Comparison of ENCODE assay signal across 6 cellular contexts in the genomic region with DNA sequence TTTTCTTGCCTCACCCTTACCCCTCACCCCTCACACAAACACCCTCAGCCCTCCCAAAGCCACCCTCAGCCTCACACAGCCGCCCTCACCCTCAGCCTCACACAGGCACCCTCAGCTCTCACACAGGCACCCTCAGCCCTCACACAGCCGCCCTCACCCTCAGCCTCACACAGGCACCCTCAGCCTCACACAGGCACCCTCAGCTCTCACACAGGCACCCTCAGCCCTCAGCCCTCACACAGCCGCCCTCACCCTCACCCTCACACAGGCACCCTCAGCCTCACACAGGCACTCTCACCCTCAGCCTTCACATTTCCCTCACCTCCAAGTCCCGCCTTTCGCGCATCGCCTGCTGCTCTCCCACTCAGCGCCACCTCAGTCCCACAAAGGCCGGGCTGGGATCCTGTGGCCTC. TPM values are rescaled to one million over a fixed set of nuclear protein-coding genes. Genes with fewer than 3 reads are reported as not detected.
A peak's percentile ranks its signal among the peaks of the same experiment; 100 is the strongest.
DNase-seq lines count a peak whose midpoint lies in the region; ATAC-seq and TF ChIP-seq lines count a peak whose summit lies in the region.

No MANE protein-coding gene starts in this region.

- H3K4me3 ChIP-seq in HFF-Myc (replicated peaks; ENCODE audit: low read depth, low read length) (peak overlapping the region; percentile 78), coronary artery (peak overlapping the region; percentile 87), trophoblast cell (ENCODE audit: low read depth, low read length) (peak overlapping the region; percentile 92)

- H3K4ac ChIP-seq in trophoblast cell (ENCODE audit: low read depth, low read length) = peak overlapping the region; percentile 47

- H2BK12ac ChIP-seq in trophoblast cell (ENCODE audit: low read length) = no peak overlapping the region

- peak overlapping the region; percentile 88 for H2AFZ ChIP-seq in trophoblast cell (ENCODE audit: insufficient read depth, low read length, poor library complexity)

- H3K79me1 ChIP-seq in trophoblast cell (ENCODE audit: low read length) = peaks cover 5% of the 10 kb centered on the region

- TF ChIP-seq CTCF in HFF-Myc (IDR thresholded peaks at IDR 0.05; ENCODE audit: low read depth, low read length, missing control alignments) = no peak
- TF ChIP-seq CTCF in coronary artery (IDR thresholded peaks at IDR 0.05) = no peak

- peaks cover 0 to 9% of the 10 kb centered on the region in 2 experiments for H3K4me1 ChIP-seq in trophoblast cell (ENCODE audit: control insufficient read depth in 1 of 2, insufficient read depth in 2 of 2, low read length in 2 of 2)

- H3K9me3 ChIP-seq in trophoblast cell (ENCODE audit: insufficient read depth, low read depth, low read length) = peaks cover 2% of the 10 kb centered on the region

- peak overlapping the region; percentile 61 for H4K91ac ChIP-seq in trophoblast cell (ENCODE audit: low read depth, low read length)

- H3K27ac ChIP-seq in coronary artery = peak overlapping the region; percentile 85 to 98
- no peak overlapping the region for H3K27ac ChIP-seq in trophoblast cell (ENCODE audit: low read depth, low read length)

- no CpG with 5 or more reads among the region's 9 CpGs for WGBS in trophoblast cell (ENCODE audit: extremely low coverage, insufficient coverage, insufficient read length)

- H3K18ac ChIP-seq in trophoblast cell (ENCODE audit: low read length) = peak overlapping the region; percentile 26

- H3K23ac ChIP-seq in trophoblast cell (ENCODE audit: low read length) = no peak overlapping the region

- H2BK5ac ChIP-seq in trophoblast cell (ENCODE audit: low read depth, low read length, poor library complexity) = no peak overlapping the region

- peak overlapping the region; percentile 89 for H3K14ac ChIP-seq in trophoblast cell (ENCODE audit: low read length)

- peak overlapping the region; percentile 4 for H2AK5ac ChIP-seq in trophoblast cell (ENCODE audit: low read length)

- no peaks in the 10 kb centered on the region for H3K27me3 ChIP-seq in trophoblast cell (ENCODE audit: insufficient read depth, low read length)

- ATAC-seq in GM19351 (IDR thresholded peaks at IDR 0.05; ENCODE audit: unreplicated experiment) (no peak), HG03045 (IDR thresholded peaks at IDR 0.05; ENCODE audit: unreplicated experiment) (no peak)

- no peak overlapping the region for H2BK120ac ChIP-seq in trophoblast cell (ENCODE audit: insufficient read depth, low read length, poor library complexity)

- H3K36me3 ChIP-seq in trophoblast cell (ENCODE audit: control insufficient read depth in 1 of 2, insufficient read depth in 2 of 2, low read length in 2 of 2) = no peaks in the 10 kb centered on the region

- peaks cover 9% of the 10 kb centered on the region for H3K79me2 ChIP-seq in trophoblast cell (ENCODE audit: control insufficient read depth, insufficient read depth, low read length, poor library complexity)

- peak overlapping the region; percentile 82 for H4K8ac ChIP-seq in trophoblast cell (ENCODE audit: low read depth, low read length)

- DNase-seq in HFF-Myc (ENCODE audit: extremely low read depth, low read depth) (no peak), coronary artery (ENCODE audit: low spot score) (no peak), trophoblast cell (no peak), NCI-H1436 (lab: John Stamatoyannopoulos, UW) (no peak)

- H3K4me2 ChIP-seq in trophoblast cell (ENCODE audit: low read length) = peak overlapping the region; percentile 85

- peak overlapping the region; percentile 91 for H3K9ac ChIP-seq in trophoblast cell (ENCODE audit: low read length)

- peak overlapping the region; percentile 56 for H4K12ac ChIP-seq in trophoblast cell (ENCODE audit: low read depth, low read length)

RNA-seq across cellular contexts. Expression of gene ZSCAN22, which starts 0.3 kb away (rescaled TPM):
- polyA plus RNA-seq in trophoblast cell (2013) = 2.4 and 2.7 TPM in 2 replicates

RNA-seq across cellular contexts. Expression of gene ERVK3-1, which starts 21.3 kb away (rescaled TPM):
- polyA plus RNA-seq in trophoblast cell (2013) = 35.7 and 37.2 TPM in 2 replicates

RNA-seq across cellular contexts. Expression of gene A1BG, which starts 26.8 kb away (rescaled TPM):
- 5.4 and 6.9 TPM in 2 replicates for polyA plus RNA-seq in trophoblast cell (2013)

RNA-seq across cellular contexts. Expression of gene ZNF497, which starts 36.0 kb away (rescaled TPM):
- 0.61 and 0.68 TPM in 2 replicates for polyA plus RNA-seq in trophoblast cell (2013)

RNA-seq across cellular contexts. Expression of gene ZNF8, which starts 47.8 kb away (rescaled TPM):
- 4.0 and 4.1 TPM in 2 replicates for polyA plus RNA-seq in trophoblast cell (2013)
